ENCODE assay signal across 16 cellular contexts in the genomic region with DNA sequence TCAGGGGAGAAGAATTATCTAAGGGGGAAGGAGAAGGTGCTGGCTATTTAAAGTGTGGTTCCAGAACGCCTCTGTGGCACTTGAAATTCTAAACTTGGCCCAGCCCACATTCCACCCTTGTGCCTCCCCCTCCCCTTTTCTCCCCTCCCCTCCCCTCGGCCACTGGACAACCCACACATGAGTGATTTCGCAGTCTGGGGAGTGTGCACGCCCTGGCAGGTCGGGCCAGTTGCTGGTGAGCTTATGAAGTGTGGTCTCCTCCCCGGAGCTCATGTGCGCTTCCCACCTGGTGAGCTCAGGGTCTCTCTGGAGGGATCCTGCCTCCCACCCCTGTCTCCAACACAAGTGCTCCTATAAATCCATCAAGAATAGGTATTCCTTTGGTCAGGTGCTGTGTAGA. TPM values are rescaled to one million over a fixed set of nuclear protein-coding genes. Genes with fewer than 3 reads are reported as not detected.
DNase-seq lines count a peak whose midpoint lies in the region; ATAC-seq, FAIRE-seq and TF ChIP-seq lines count a peak whose summit lies in the region.
"Had no signal": no experiment of that assay in that cellular context is flagged by ENCODE, and none has a peak within 500 bp of the region (broad histone marks: within the 10 kb centered on the region; RNA-seq: fewer than 3 reads in every experiment).

Gene SLC6A13 (minus strand): TSS at position 20 of the 400 bp plus-strand sequence. CDS start 2,784 bp downstream, outside the sequence.

- no peak within 1 kb of the TSS for H3K4me2 ChIP-seq in IMR-90 (ENCODE audit: low read depth, low read length)

- dilution Hi-C loops in IMR-90 (cut with HindIII; ENCODE audit: low sequenced_read_pairs, unreplicated experiment), result no loop called here

- H3K27ac ChIP-seq in IMR-90 (ENCODE audit: insufficient read depth, low read length) (no peak within 1 kb of the TSS), small intestine (ENCODE audit: low read depth in 1 of 2, low read length in 1 of 2) (no peak within 1 kb of the TSS), ascending aorta (no peak within 1 kb of the TSS)
- H3K27ac ChIP-seq: transverse colon had no signal

- H3K9me3 ChIP-seq in IMR-90 (ENCODE audit: control insufficient read depth, insufficient read depth, low read length), result no peaks in the 10 kb centered on the region
- no peaks in the 10 kb centered on the region for H3K9me3 ChIP-seq in small intestine (ENCODE audit: control insufficient read depth, low read depth)
- H3K9me3 ChIP-seq in ascending aorta, result no peaks in the 10 kb centered on the region
- H3K9me3 ChIP-seq: transverse colon had no signal

- 0 out of 2 replicates have a peak within 1 kb of the TSS, but pooled peaks have one; percentile 28 for H3K14ac ChIP-seq in IMR-90 (replicated peaks; ENCODE audit: low read depth, low read length)

- no peaks in the 10 kb centered on the region for H4K20me1 ChIP-seq in IMR-90 (ENCODE audit: insufficient read depth, low read length)

- H3K4me3 ChIP-seq in IMR-90 (ENCODE audit: insufficient read depth, low read depth, low read length), result no peak within 1 kb of the TSS
- H3K4me3 ChIP-seq in epithelial cell of esophagus (ENCODE audit: low read length), result no peak within 1 kb of the TSS
- H3K4me3 ChIP-seq in small intestine (ENCODE audit: low read depth in 1 of 2, low read length in 2 of 2), result no peak within 1 kb of the TSS
- no peak within 1 kb of the TSS for H3K4me3 ChIP-seq in ascending aorta
- H3K4me3 ChIP-seq: transverse colon had no signal

- CTCF ChIA-PET in IMR-90 (lab: Yijun Ruan, JAX) (no interaction called here), T-cell (lab: Charles Lee) (interaction anchor here in 1 of 2 donors (0.6 kb wide), 1 partner anchor 1051 kb away, joined by 3 read pairs; no protein-coding TSS in a partner anchor)

- no peak within 1 kb of the TSS for H2AFZ ChIP-seq in IMR-90 (replicated peaks; ENCODE audit: low read length, poor library complexity)

- no peak within 1 kb of the TSS for H3K18ac ChIP-seq in IMR-90 (ENCODE audit: low read depth, low read length)

- no peak within 1 kb of the TSS for H2BK5ac ChIP-seq in IMR-90 (ENCODE audit: low read depth, low read length, poor library complexity, severe bottlenecking)

- H3K9me1 ChIP-seq in IMR-90 (ENCODE audit: insufficient read depth, low read length), result peaks cover 4% of the 10 kb centered on the region; the same call in 1 of the 2 replicates

- intact Hi-C loops in IMR-90 (cut with micrococcal nuclease), result no loop called here
- intact Hi-C loops in ascending aorta (cut with DNase I), result no loop called here

- no peak within 1 kb of the TSS for H3K4me3 Mint-ChIP-seq in T-cell
- H3K4me3 Mint-ChIP-seq: activated CD4-positive, alpha-beta memory T cell treated with anti-CD3 and anti-CD28 coated beads, Interleukin-2, amount 10 ng/mL, durations not matched to agents 7 days and 5 days; B cell had no signal

- H3K36me3 Mint-ChIP-seq in T-cell, result peaks cover 3% of the 10 kb centered on the region

- no peaks in the 10 kb centered on the region for H3K79me1 ChIP-seq in IMR-90 (ENCODE audit: low read depth in 1 of 2, low read length in 2 of 2)

- H3K9ac ChIP-seq in IMR-90 (ENCODE audit: low read depth, low read length), result no peak within 1 kb of the TSS

- in situ Hi-C loops in IMR-90 (cut with MboI; ENCODE audit: low sequenced_read_pairs), result no loop called here

- TF ChIP-seq CTCF in IMR-90 (conservative IDR thresholded peaks at IDR 0.05; ENCODE audit: low read depth, low read length) (no peak), epithelial cell of esophagus (IDR thresholded peaks at IDR 0.05; ENCODE audit: insufficient read depth, low read depth, low read length, missing control alignments) (no peak), ascending aorta (IDR thresholded peaks at IDR 0.05) (no peak)

- ATAC-seq in IMR-90 (ENCODE audit: low read depth) (no peak), left lobe of liver (no peak), T-cell (replicated peaks in 1 of 4) (no peak)
- ATAC-seq: PC-3 had no signal

- no peak within 1 kb of the TSS for H2BK120ac ChIP-seq in IMR-90 (ENCODE audit: low read depth, low read length)

- no peak within 1 kb of the TSS for H3K4ac ChIP-seq in IMR-90 (ENCODE audit: low read depth, low read length)

- H4K8ac ChIP-seq in IMR-90 (ENCODE audit: low read depth in 2 of 2, low read length in 2 of 2), result no peak within 1 kb of the TSS

- no peak within 1 kb of the TSS for H4K5ac ChIP-seq in IMR-90 (ENCODE audit: low read depth, low read length)

- no peaks in the 10 kb centered on the region for H3K9me3 Mint-ChIP-seq in T-cell
- H3K9me3 Mint-ChIP-seq: activated CD4-positive, alpha-beta memory T cell treated with anti-CD3 and anti-CD28 coated beads, Interleukin-2, amount 10 ng/mL, durations not matched to agents 7 days and 5 days had no signal

- POLR2A ChIA-PET in IMR-90 (lab: Charles Lee; ENCODE audit: unreplicated experiment) (no interaction called here), T-cell (lab: Charles Lee) (no interaction called here)

- no TSS peak for BruUV-seq in IMR-90 (replicated peaks; lab: Mats Ljungman, UMichigan)

- H3K4me1 ChIP-seq in IMR-90 (ENCODE audit: control insufficient read depth, insufficient read depth, low read length) (peaks cover 2% of the 10 kb centered on the region; the same call in 1 of the 2 replicates), small intestine (ENCODE audit: control insufficient read depth in 2 of 2, insufficient read depth in 1 of 2, low read depth in 1 of 2, low read length in 1 of 2) (no peaks in the 10 kb centered on the region), ascending aorta (no peaks in the 10 kb centered on the region)
- H3K4me1 ChIP-seq: transverse colon had no signal

- H3K23ac ChIP-seq in IMR-90 (ENCODE audit: low read depth, low read length), result peak within 1 kb of the TSS; percentile 16; the same call in 1 of the 2 replicates

- H2BK20ac ChIP-seq in IMR-90 (ENCODE audit: low read depth, low read length), result no peak within 1 kb of the TSS

- peaks cover 36% of the 10 kb centered on the region for H3K27me3 ChIP-seq in IMR-90 (ENCODE audit: control insufficient read depth, insufficient read depth, low read length)
- H3K27me3 ChIP-seq in small intestine (ENCODE audit: control insufficient read depth in 2 of 2, insufficient read depth in 2 of 2, low read length in 2 of 2), result no peaks in the 10 kb centered on the region
- H3K27me3 ChIP-seq in ascending aorta, result no peaks in the 10 kb centered on the region

- peaks cover 9 to 21% of the 10 kb centered on the region in 2 donors for H3K27me3 Mint-ChIP-seq in T-cell

- DNase-seq in IMR-90 (no peak), epithelial cell of esophagus (ENCODE audit: low read depth) (peak; percentile 39), left lobe of liver (ENCODE audit: low spot score) (no peak), small intestine (no peak), DMS79 treated with DMSO at 0.1 percent for 48 hours (lab: John Stamatoyannopoulos, UW) (no peak), ascending aorta (ENCODE audit: low spot score in 2 of 2) (no peak), T-cell (no peak)
- DNase-seq: activated CD4-positive, alpha-beta memory T cell treated with anti-CD3 and anti-CD28 coated beads, Interleukin-2, amount 10 ng/mL, durations not matched to agents 7 days and 5 days; Kasumi-1; NCI-H146; PC-3; retina; stimulated activated CD4-positive, alpha-beta T cell treated with anti-CD3 and anti-CD28 coated beads, Interleukin-2, amount 100 ng/mL, for 48 hours; stimulated activated CD8-positive, alpha-beta memory T cell treated with anti-CD3 and anti-CD28 coated beads, Interleukin-4, amount 100 ng/mL, for 48 hours; transverse colon had no signal

- no peak for TF ChIP-seq POLR2A in IMR-90 (IDR thresholded peaks at IDR 0.05; ENCODE audit: low read depth, low read length)

- no peak within 1 kb of the TSS for H3K27ac Mint-ChIP-seq in T-cell
- H3K27ac Mint-ChIP-seq: activated CD4-positive, alpha-beta memory T cell treated with anti-CD3 and anti-CD28 coated beads, Interleukin-2, amount 10 ng/mL, durations not matched to agents 7 days and 5 days; B cell had no signal

- TF ChIP-seq RAD21 in IMR-90 (IDR thresholded peaks at IDR 0.05; ENCODE audit: low read length), result no peak

- no peak within 1 kb of the TSS for H2AK9ac ChIP-seq in IMR-90 (replicated peaks; ENCODE audit: low read depth, low read length, poor library complexity)

- H3K36me3 ChIP-seq in IMR-90 (ENCODE audit: control insufficient read depth, insufficient read depth, low read length), result no peaks in the 10 kb centered on the region
- H3K36me3 ChIP-seq in small intestine (ENCODE audit: control insufficient read depth in 2 of 2, insufficient read depth in 2 of 2, low read length in 2 of 2), result no peaks in the 10 kb centered on the region
- H3K36me3 ChIP-seq in ascending aorta, result no peaks in the 10 kb centered on the region
- H3K36me3 ChIP-seq: transverse colon had no signal

- no peak within 1 kb of the TSS for H2AK5ac ChIP-seq in IMR-90 (ENCODE audit: low read depth, low read length)

- no CpG with 5 or more reads among the region's 7 CpGs for WGBS in IMR-90 (ENCODE audit: extremely low coverage in 2 of 2, insufficient read length in 1 of 2), 2 experiments
- WGBS in small intestine, 3 donors, result 35 to 51% (median 37%) methylated on average over 7 of the region's 7 CpGs

- H3K56ac ChIP-seq in IMR-90 (ENCODE audit: extremely low read depth, insufficient read depth, low read length), result no peak within 1 kb of the TSS

- no peak within 1 kb of the TSS for H2BK15ac ChIP-seq in IMR-90 (ENCODE audit: low read depth, low read length)

- peaks cover 12 to 19% (median 19%) of the 10 kb centered on the region in 3 donors for H3K4me1 Mint-ChIP-seq in T-cell
- H3K4me1 Mint-ChIP-seq: activated CD4-positive, alpha-beta memory T cell treated with anti-CD3 and anti-CD28 coated beads, Interleukin-2, amount 10 ng/mL, durations not matched to agents 7 days and 5 days; B cell had no signal

- no peak within 1 kb of the TSS for H4K91ac ChIP-seq in IMR-90 (ENCODE audit: insufficient read depth, low read depth, low read length)

- no peak for FAIRE-seq in small intestine (lab: Jason Lieb, UNC)

TF ChIP-seq in IMR-90, 13 proteins besides CTCF, POLR2A, EP300 and RAD21 (continues in another document):
- no peak for TF ChIP-seq BHLHE40 (IDR thresholded peaks at IDR 0.05; ENCODE audit: low read depth, low read length)
- TF ChIP-seq CHD1 (IDR thresholded peaks at IDR 0.05; ENCODE audit: low read depth, low read length), result no peak
- no peak for TF ChIP-seq MXI1 (IDR thresholded peaks at IDR 0.05; ENCODE audit: borderline replicate concordance, low read depth, low read length)
- no peak for TF ChIP-seq RFX5 (IDR thresholded peaks at IDR 0.05; ENCODE audit: low read depth, low read length)
- no peak for TF ChIP-seq CEBPB (IDR thresholded peaks at IDR 0.05; ENCODE audit: low read depth, low read length)
- no peak for TF ChIP-seq NFE2L2 (IDR thresholded peaks at IDR 0.05; ENCODE audit: low read depth, low read length)

RNA-seq across cellular contexts. Expression of gene SLC6A13, which starts in this region (rescaled TPM):
- total RNA-seq in IMR-90 (2012; rRNA removed) (under 0.01 and 0.28 TPM in 2 replicates), left lobe of liver (91.6 TPM), ascending aorta (not detected), T-cell (1 to 10 TPM in 1 of 5 donors, under 1 TPM in 4; 0.49 to 1.8 (median 0.86) TPM)
- polyA plus RNA-seq in IMR-90 (2012; rRNA removed) (0.10 TPM in 1 of 2 replicates, not detected in the other), small intestine (10 to 100 TPM in 2 of 3 donors, under 1 TPM in 1; 0.24 to 18.6 (median 11.3) TPM)
- polyA plus RNA-seq in IMR-90 (2012; cell fraction: cytosol; rRNA removed), result 0.05 TPM in 1 of 2 replicates, not detected in the other
- 0.45 and 1.1 TPM in 2 replicates for polyA plus RNA-seq in IMR-90 (2012; cell fraction: nucleus; rRNA removed; ENCODE audit: low replicate concordance)
- total RNA-seq: activated CD4-positive, alpha-beta memory T cell treated with anti-CD3 and anti-CD28 coated beads, Interleukin-2, amount 10 ng/mL, durations not matched to agents 7 days and 5 days; PC-3; transverse colon had no signal

Comparison
In these comparisons a context has a peak if more than half of its experiments do, and no peak if none do; other contexts are left out.
1. RNA of gene SLC6A13 (total RNA-seq): 91.6 TPM in left lobe of liver (single experiment); 0.49 to 1.8 TPM in T-cell, under 0.01 to 0.28 TPM in IMR-90 and not detected in ascending aorta (single experiment); every median in the first group is over 10 times any median in the second.